Comparison of ENCODE assay signal across 15 cellular contexts in the genomic region with DNA sequence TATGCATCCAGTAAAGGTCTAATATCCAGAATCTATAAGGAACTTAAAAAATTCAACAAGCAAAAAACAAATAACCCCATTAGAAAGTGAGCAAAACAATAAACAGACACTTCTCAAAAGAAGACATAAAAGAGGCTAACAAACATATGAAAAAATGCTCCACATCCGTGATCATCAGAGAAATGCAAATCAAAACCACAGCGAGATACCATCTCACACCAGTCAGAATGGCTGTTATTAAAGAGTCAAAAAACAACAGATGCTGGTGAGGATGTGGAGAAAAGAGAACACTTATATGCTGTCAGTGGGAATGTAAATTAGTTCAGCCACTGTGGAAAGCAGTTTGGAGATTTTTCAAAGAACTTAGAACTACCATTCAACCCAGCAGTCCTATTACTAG.
DNase-seq lines count a peak whose midpoint lies in the region; ATAC-seq lines count a peak whose summit lies in the region.
"Had no signal": no experiment of that assay in that cellular context is flagged by ENCODE, and none has a peak within 500 bp of the region (broad histone marks: within the 10 kb centered on the region; RNA-seq: fewer than 3 reads in every experiment).

No MANE protein-coding gene starts in this region.

- no peak overlapping the region for H3K4me3 ChIP-seq in Jurkat, Clone E6-1 (ENCODE audit: low read length)
- H3K4me3 ChIP-seq: BLaER1 treated with 17β-estradiol and CSF1 and Interleukin-3, amounts not matched to agents 10 nM and 100 nM; PC-9 had no signal

- H3K27ac Mint-ChIP-seq in activated naive CD4-positive, alpha-beta T cell treated with anti-CD3 and anti-CD28 coated beads, Interleukin-2, amount 10 ng/mL, durations not matched to agents 7 days and 5 days, result peak overlapping the region; percentile 78
- H3K27ac Mint-ChIP-seq in activated naive CD4-positive, alpha-beta T cell treated with anti-CD3 and anti-CD28 coated beads, Interleukin-2, amount 50 U/mL, for 72 hours, result no peak overlapping the region
- H3K27ac Mint-ChIP-seq in activated T-helper 17 cell treated with anti-CD3 and anti-CD28 coated beads, Interleukin-2, amount 50 U/mL, for 72 hours, result peak overlapping the region; percentile 20

- H3K27me3 Mint-ChIP-seq in activated naive CD4-positive, alpha-beta T cell treated with anti-CD3 and anti-CD28 coated beads, Interleukin-2, amount 10 ng/mL, durations not matched to agents 7 days and 5 days, result no peaks in the 10 kb centered on the region
- no peaks in the 10 kb centered on the region for H3K27me3 Mint-ChIP-seq in activated T-helper 17 cell treated with anti-CD3 and anti-CD28 coated beads, Interleukin-2, amount 50 U/mL, for 72 hours

- peaks cover 4% of the 10 kb centered on the region for H3K36me3 Mint-ChIP-seq in activated naive CD4-positive, alpha-beta T cell treated with anti-CD3 and anti-CD28 coated beads, Interleukin-2, amount 10 ng/mL, durations not matched to agents 7 days and 5 days
- H3K36me3 Mint-ChIP-seq in activated naive CD4-positive, alpha-beta T cell treated with anti-CD3 and anti-CD28 coated beads, Interleukin-2, amount 50 U/mL, for 72 hours, result no peaks in the 10 kb centered on the region
- no peaks in the 10 kb centered on the region for H3K36me3 Mint-ChIP-seq in activated T-helper 17 cell treated with anti-CD3 and anti-CD28 coated beads, Interleukin-2, amount 50 U/mL, for 72 hours (ENCODE audit: low read depth)

- no peak overlapping the region for H3K4me3 Mint-ChIP-seq in activated naive CD4-positive, alpha-beta T cell treated with anti-CD3 and anti-CD28 coated beads, Interleukin-2, amount 10 ng/mL, durations not matched to agents 7 days and 5 days
- peak overlapping the region; percentile 27 for H3K4me3 Mint-ChIP-seq in activated T-helper 17 cell treated with anti-CD3 and anti-CD28 coated beads, Interleukin-2, amount 50 U/mL, for 72 hours

- peaks cover 22% of the 10 kb centered on the region for H3K4me1 Mint-ChIP-seq in activated naive CD4-positive, alpha-beta T cell treated with anti-CD3 and anti-CD28 coated beads, Interleukin-2, amount 10 ng/mL, durations not matched to agents 7 days and 5 days
- H3K4me1 Mint-ChIP-seq in activated T-helper 17 cell treated with anti-CD3 and anti-CD28 coated beads, Interleukin-2, amount 50 U/mL, for 72 hours, result peaks cover 14% of the 10 kb centered on the region

- DNase-seq in activated naive CD4-positive, alpha-beta T cell treated with anti-CD3 and anti-CD28 coated beads, Interleukin-2, amount 10 ng/mL, durations not matched to agents 7 days and 5 days, result peak; percentile 28
- no peak for DNase-seq in activated naive CD4-positive, alpha-beta T cell treated with anti-CD3 and anti-CD28 coated beads, Interleukin-2, amount 50 U/mL, for 72 hours (ENCODE audit: low spot score in 2 of 2)
- DNase-seq in Jurkat, Clone E6-1 (ENCODE audit: low read depth, low spot score), result peak; percentile 65
- no peak for DNase-seq in NCI-H226
- DNase-seq in NCI-H2171 (lab: John Stamatoyannopoulos, UW), result no peak
- no peak for DNase-seq in SHP77 (lab: John Stamatoyannopoulos, UW)
- DNase-seq: KBM-7, NCI-H1105 treated with DMSO at 0.1 percent for 48 hours, NCI-H1694 treated with DMSO at 0.1 percent for 48 hours, NCI-H2107, NCI-H2227 treated with DMSO at 0.1 percent for 48 hours, NCI-H524, PC-9 had no signal

- peaks cover 4% of the 10 kb centered on the region for H3K9me3 Mint-ChIP-seq in activated naive CD4-positive, alpha-beta T cell treated with anti-CD3 and anti-CD28 coated beads, Interleukin-2, amount 10 ng/mL, durations not matched to agents 7 days and 5 days
- H3K9me3 Mint-ChIP-seq in activated naive CD4-positive, alpha-beta T cell treated with anti-CD3 and anti-CD28 coated beads, Interleukin-2, amount 50 U/mL, for 72 hours, result no peaks in the 10 kb centered on the region
- H3K9me3 Mint-ChIP-seq in activated T-helper 17 cell treated with anti-CD3 and anti-CD28 coated beads, Interleukin-2, amount 50 U/mL, for 72 hours, result no peaks in the 10 kb centered on the region

- CTCF ChIA-PET in activated naive CD4-positive, alpha-beta T cell treated with anti-CD3 and anti-CD28 coated beads, Interleukin-2, amount 10 ng/mL, durations not matched to agents 7 days and 5 days (lab: Charles Lee), result no interaction called here

- no peak for ATAC-seq in activated naive CD4-positive, alpha-beta T cell treated with anti-CD3 and anti-CD28 coated beads, Interleukin-2, amount 50 U/mL, for 72 hours
- peak; percentile 44 for ATAC-seq in activated T-helper 17 cell treated with anti-CD3 and anti-CD28 coated beads, Interleukin-2, amount 50 U/mL, for 72 hours (replicated peaks)

Comparison
In these comparisons a context has a peak if more than half of its experiments do, and no peak if none do; other contexts are left out.
1. DNase-seq: peak in activated naive CD4-positive, alpha-beta T cell treated with anti-CD3 and anti-CD28 coated beads, Interleukin-2, amount 10 ng/mL, durations not matched to agents 7 days and 5 days (single experiment) and Jurkat, Clone E6-1 (single experiment); none in activated naive CD4-positive, alpha-beta T cell treated with anti-CD3 and anti-CD28 coated beads, Interleukin-2, amount 50 U/mL, for 72 hours (0 of 2), NCI-H226 (single experiment), NCI-H2171 (single experiment) and SHP77 (0 of 2).
2. H3K27ac Mint-ChIP-seq: peak in activated naive CD4-positive, alpha-beta T cell treated with anti-CD3 and anti-CD28 coated beads, Interleukin-2, amount 10 ng/mL, durations not matched to agents 7 days and 5 days (single experiment) and activated T-helper 17 cell treated with anti-CD3 and anti-CD28 coated beads, Interleukin-2, amount 50 U/mL, for 72 hours (single experiment); none in activated naive CD4-positive, alpha-beta T cell treated with anti-CD3 and anti-CD28 coated beads, Interleukin-2, amount 50 U/mL, for 72 hours (0 of 2).